ENCODE assay signal across 8 cellular contexts in genomic region chr22:45977003-45977395, GRCh38. TPM values are rescaled to one million over a fixed set of nuclear protein-coding genes. Genes with fewer than 3 reads are reported as not detected.
A peak's percentile ranks its signal among the peaks of the same experiment; 100 is the strongest.
DNase-seq lines count a peak whose midpoint lies in the region; ATAC-seq and TF ChIP-seq lines count a peak whose summit lies in the region.

WNT7B (minus strand) TSS chr22:45977162; CDS start chr22:45976754, 408 bp downstream.

- no peak for ATAC-seq in HG02885 (IDR thresholded peaks at IDR 0.05; ENCODE audit: poor library complexity, unreplicated experiment)
- ATAC-seq in GM18517 (IDR thresholded peaks at IDR 0.05; ENCODE audit: unreplicated experiment): no peak

- H3K27ac ChIP-seq in ectodermal cell (ENCODE audit: insufficient read depth, low read depth, low read length, poor library complexity, severe bottlenecking) (no peak within 1 kb of the TSS), parathyroid adenoma (no peak within 1 kb of the TSS)

- peak; percentile 71 for DNase-seq in Daoy (ENCODE audit: low read depth)
- peak; percentile 63 for DNase-seq in NCI-H2171 (lab: John Stamatoyannopoulos, UW)
- no peak for DNase-seq in GM19238 (ENCODE audit: insufficient read length, low spot score)
- no peak for DNase-seq in NAMALWA (ENCODE audit: low spot score)

- WGBS in ectodermal cell, 2 experiments: 0% methylated on average over 42 of the region's 48 CpGs

- H3K79me2 ChIP-seq in parathyroid adenoma: no peaks in the 10 kb centered on the region

- no peak for TF ChIP-seq CTCF in parathyroid adenoma (IDR thresholded peaks at IDR 0.05)

- H3K27me3 ChIP-seq in ectodermal cell (ENCODE audit: control insufficient read depth, insufficient read depth, low read length, poor library complexity, severe bottlenecking) (peaks cover 76% of the 10 kb centered on the region), parathyroid adenoma (ENCODE audit: control insufficient read depth, insufficient read depth, low read length) (no peaks in the 10 kb centered on the region)

- no peak within 1 kb of the TSS for H2AFZ ChIP-seq in parathyroid adenoma

- H3K9me3 ChIP-seq in ectodermal cell (ENCODE audit: control insufficient read depth, low read length) (no peaks in the 10 kb centered on the region), parathyroid adenoma (ENCODE audit: control insufficient read depth, low read length) (no peaks in the 10 kb centered on the region)

- peak within 1 kb of the TSS; percentile 33 for H3K4me2 ChIP-seq in parathyroid adenoma (ENCODE audit: low read length)

- H3K9ac ChIP-seq in parathyroid adenoma: no peak within 1 kb of the TSS

- no peaks in the 10 kb centered on the region for H3K36me3 ChIP-seq in ectodermal cell (ENCODE audit: control insufficient read depth, insufficient read depth, low read length)
- no peaks in the 10 kb centered on the region for H3K36me3 ChIP-seq in parathyroid adenoma (ENCODE audit: control insufficient read depth, insufficient read depth, low read length)

- H3K4me1 ChIP-seq in ectodermal cell (ENCODE audit: control insufficient read depth, insufficient read depth, low read length) (peaks cover 20% of the 10 kb centered on the region), parathyroid adenoma (no peaks in the 10 kb centered on the region)

- H3K4me3 ChIP-seq in ectodermal cell (ENCODE audit: insufficient read depth, low read depth, low read length) (peak within 1 kb of the TSS; percentile 46), parathyroid adenoma (ENCODE audit: low read depth, low read length) (no peak within 1 kb of the TSS)

RNA-seq across cellular contexts. Expression of gene WNT7B, which starts in this region (rescaled TPM):
- 13.3 and 15.7 TPM in 2 replicates for total RNA-seq in Daoy (2014; rRNA removed; shearing (Covaris generic))
- polyA plus RNA-seq in ectodermal cell (2013, experiment 1 of 4): 10.6 TPM
- 24.3 TPM for polyA plus RNA-seq in ectodermal cell (2013, experiment 2 of 4)
- 10.9 TPM for polyA plus RNA-seq in ectodermal cell (2013, experiment 3 of 4)
- 15.1 TPM for polyA plus RNA-seq in ectodermal cell (2013, experiment 4 of 4)

Comparison
In these comparisons a context has a peak if more than half of its experiments do, and no peak if none do; other contexts are left out.
1. DNase-seq: peak in Daoy (single experiment) and NCI-H2171 (single experiment); none in GM19238 (single experiment) and NAMALWA (single experiment).